Comparison of ENCODE assay signal across 9 cellular contexts in genomic region chr9:8856686-8857329, GRCh38.
DNase-seq lines count a peak whose midpoint lies in the region; ATAC-seq and TF ChIP-seq lines count a peak whose summit lies in the region.
"Had no signal": no experiment of that assay in that cellular context is flagged by ENCODE, and none has a peak within 500 bp of the region (broad histone marks: within the 10 kb centered on the region; RNA-seq: fewer than 3 reads in every experiment).

No MANE protein-coding gene starts in this region.

- no peaks in the 10 kb centered on the region for H3K27me3 ChIP-seq in tibial artery
- H3K27me3 ChIP-seq: SJSA1 had no signal

- H3K4me1 ChIP-seq in tibial artery = peaks cover 0 to 34% (median 24%) of the 10 kb centered on the region in 4 donors
- H3K4me1 ChIP-seq: SJSA1 had no signal

- no peak for TF ChIP-seq CTCF in tibial artery (IDR thresholded peaks at IDR 0.05)

- H3K4me3 ChIP-seq in tibial artery = peak overlapping the region; percentile 58 to 70

- H3K9me3 Mint-ChIP-seq in activated CD4-positive, alpha-beta T cell treated with anti-CD3 and anti-CD28 coated beads, Interleukin-2, amount 10 ng/mL, durations not matched to agents 7 days and 5 days = no peaks in the 10 kb centered on the region

- no peaks in the 10 kb centered on the region for H3K36me3 Mint-ChIP-seq in activated CD4-positive, alpha-beta T cell treated with anti-CD3 and anti-CD28 coated beads, Interleukin-2, amount 10 ng/mL, durations not matched to agents 7 days and 5 days (ENCODE audit: low read depth)

- POLR2A ChIA-PET in activated CD4-positive, alpha-beta T cell treated with anti-CD3 and anti-CD28 coated beads, Interleukin-2, amount 10 ng/mL, durations not matched to agents 7 days and 5 days (lab: Charles Lee) = no interaction called here

- H3K4me3 Mint-ChIP-seq in activated CD4-positive, alpha-beta T cell treated with anti-CD3 and anti-CD28 coated beads, Interleukin-2, amount 10 ng/mL, durations not matched to agents 7 days and 5 days = peak overlapping the region; percentile 43

- no peak for DNase-seq in activated CD4-positive, alpha-beta T cell treated with anti-CD3 and anti-CD28 coated beads, Interleukin-2, amount 10 ng/mL, durations not matched to agents 7 days and 5 days
- DNase-seq in activated CD4-positive, alpha-beta T cell treated with anti-CD3 and anti-CD28 coated beads for 1 hour = no peak
- DNase-seq in astrocyte of the hippocampus (ENCODE audit: low read depth, low spot score) (peak; percentile 56), left kidney (ENCODE audit: low read depth, low spot score) (peak; percentile 78), tibial artery (no peak)

- intact Hi-C loops in tibial artery (cut with DNase I; ENCODE audit: low total_unique reads) = no loop called here

- no peaks in the 10 kb centered on the region for H3K4me1 Mint-ChIP-seq in activated CD4-positive, alpha-beta T cell treated with anti-CD3 and anti-CD28 coated beads, Interleukin-2, amount 10 ng/mL, durations not matched to agents 7 days and 5 days

- no peaks in the 10 kb centered on the region for H3K9me3 ChIP-seq in tibial artery
- H3K9me3 ChIP-seq: SJSA1 had no signal

- H3K27me3 Mint-ChIP-seq in activated CD4-positive, alpha-beta T cell treated with anti-CD3 and anti-CD28 coated beads, Interleukin-2, amount 10 ng/mL, durations not matched to agents 7 days and 5 days = peaks cover 54% of the 10 kb centered on the region

- ATAC-seq in HG02571 (IDR thresholded peaks at IDR 0.05; ENCODE audit: unreplicated experiment) = no peak
- no peak for ATAC-seq in GM19467 (IDR thresholded peaks at IDR 0.05; ENCODE audit: unreplicated experiment)
- ATAC-seq in GM21381 (IDR thresholded peaks at IDR 0.05; ENCODE audit: unreplicated experiment) = no peak

- CTCF ChIA-PET in activated CD4-positive, alpha-beta T cell treated with anti-CD3 and anti-CD28 coated beads, Interleukin-2, amount 10 ng/mL, durations not matched to agents 7 days and 5 days (lab: Charles Lee) = no interaction called here

- H3K27ac Mint-ChIP-seq in activated CD4-positive, alpha-beta T cell treated with anti-CD3 and anti-CD28 coated beads, Interleukin-2, amount 10 ng/mL, durations not matched to agents 7 days and 5 days = no peak overlapping the region

- no peaks in the 10 kb centered on the region for H3K36me3 ChIP-seq in tibial artery
- H3K36me3 ChIP-seq: SJSA1 had no signal

- peak overlapping the region; percentile 41 to 43 for H3K27ac ChIP-seq in tibial artery
- H3K27ac ChIP-seq: SJSA1 had no signal

Comparison
In these comparisons a context has a peak if more than half of its experiments do, and no peak if none do; other contexts are left out.
1. DNase-seq: peak in astrocyte of the hippocampus (single experiment) and left kidney (single experiment); none in activated CD4-positive, alpha-beta T cell treated with anti-CD3 and anti-CD28 coated beads, Interleukin-2, amount 10 ng/mL, durations not matched to agents 7 days and 5 days (single experiment), activated CD4-positive, alpha-beta T cell treated with anti-CD3 and anti-CD28 coated beads for 1 hour (single experiment) and tibial artery (0 of 2).